In genomic region chr5:89695371-89695770, GRCh38 we compare ENCODE assay signal across 3 cellular contexts.
"Had no signal": no experiment of that assay in that cellular context is flagged by ENCODE, and none has a peak within 500 bp of the region (broad histone marks: within the 10 kb centered on the region; RNA-seq: fewer than 3 reads in every experiment).

No MANE protein-coding gene starts in this region.

- ATAC-seq: GM12878 had no signal

- DNase-seq: GDM1, GF-D8 had no signal

- H3K4me3 ChIP-seq: GM12878 had no signal
